ENCODE assay signal across 16 cellular contexts in genomic region chr18:42141439-42141838, GRCh38.
DNase-seq lines count a peak whose midpoint lies in the region; ATAC-seq and TF ChIP-seq lines count a peak whose summit lies in the region.
"Had no signal": no experiment of that assay in that cellular context is flagged by ENCODE, and none has a peak within 500 bp of the region (broad histone marks: within the 10 kb centered on the region; RNA-seq: fewer than 3 reads in every experiment).

No MANE protein-coding gene starts in this region.

- H3K4me3 ChIP-seq in epithelial cell of proximal tubule (ENCODE audit: low read depth, low read length) = no peak overlapping the region
- H3K4me3 ChIP-seq: adrenal gland, left lung had no signal

- TF ChIP-seq CTCF in GM12873 (IDR thresholded peaks at IDR 0.05; ENCODE audit: insufficient read depth, low read depth, low read length, missing control alignments) = peak; percentile 13
- peak; percentile 17 for TF ChIP-seq CTCF in epithelial cell of proximal tubule (conservative IDR thresholded peaks at IDR 0.05; ENCODE audit: low read depth, low read length)

- no peaks in the 10 kb centered on the region for H3K36me3 Mint-ChIP-seq in activated CD4-positive, alpha-beta T cell treated with anti-CD3 and anti-CD28 coated beads for 36 hours (ENCODE audit: low read depth)

- no peak overlapping the region for H3K27ac Mint-ChIP-seq in activated CD4-positive, alpha-beta T cell treated with anti-CD3 and anti-CD28 coated beads for 36 hours
- H3K27ac Mint-ChIP-seq: activated CD4-positive, alpha-beta T cell treated with anti-CD3 and anti-CD28 coated beads, Interleukin-2, amount 10 ng/mL, durations not matched to agents 7 days and 5 days; activated T-cell treated with anti-CD3 and anti-CD28 coated beads, Interleukin-2, amount 50 U/mL, for 72 hours; progenitor cell of endocrine pancreas; T-helper 17 cell had no signal

- CTCF ChIA-PET in activated CD4-positive, alpha-beta T cell treated with anti-CD3 and anti-CD28 coated beads for 36 hours (lab: Charles Lee) = interaction anchor here (0.9 to 1.9 kb wide), 2 partner anchors 16 to 88 kb away, joined by 3 to 6 read pairs; no protein-coding TSS in a partner anchor

- H3K4me3 Mint-ChIP-seq in activated CD4-positive, alpha-beta T cell treated with anti-CD3 and anti-CD28 coated beads for 36 hours = no peak overlapping the region
- H3K4me3 Mint-ChIP-seq: activated CD4-positive, alpha-beta T cell treated with anti-CD3 and anti-CD28 coated beads, Interleukin-2, amount 10 ng/mL, durations not matched to agents 7 days and 5 days; activated T-cell treated with anti-CD3 and anti-CD28 coated beads, Interleukin-2, amount 50 U/mL, for 72 hours; T-helper 17 cell had no signal

- no peaks in the 10 kb centered on the region for H3K27me3 Mint-ChIP-seq in activated CD4-positive, alpha-beta T cell treated with anti-CD3 and anti-CD28 coated beads for 36 hours
- H3K27me3 Mint-ChIP-seq: progenitor cell of endocrine pancreas, T-helper 17 cell had no signal

- H3K9me3 Mint-ChIP-seq in activated CD4-positive, alpha-beta T cell treated with anti-CD3 and anti-CD28 coated beads for 36 hours (ENCODE audit: low read depth) = peaks cover 9% of the 10 kb centered on the region

- no peak for ATAC-seq in activated CD4-positive, alpha-beta T cell treated with anti-CD3 and anti-CD28 coated beads for 36 hours
- no peak for ATAC-seq in HG03469 (IDR thresholded peaks at IDR 0.05; ENCODE audit: unreplicated experiment)
- ATAC-seq: activated T-cell treated with anti-CD3 and anti-CD28 coated beads, Interleukin-2, amount 50 U/mL, for 72 hours; left lung; T-helper 17 cell had no signal

- H3K4me1 Mint-ChIP-seq in activated CD4-positive, alpha-beta T cell treated with anti-CD3 and anti-CD28 coated beads for 36 hours = no peaks in the 10 kb centered on the region
- H3K4me1 Mint-ChIP-seq: activated CD4-positive, alpha-beta T cell treated with anti-CD3 and anti-CD28 coated beads, Interleukin-2, amount 10 ng/mL, durations not matched to agents 7 days and 5 days; T-helper 17 cell had no signal

- DNase-seq in A172 (ENCODE audit: low spot score) = peak; percentile 12
- peak; percentile 80 for DNase-seq in NCI-H82 (lab: John Stamatoyannopoulos, UW)
- no peak for DNase-seq in epithelial cell of proximal tubule (ENCODE audit: low read depth)
- DNase-seq in NCI-H1436 (lab: John Stamatoyannopoulos, UW) = no peak
- DNase-seq in HT-29 (ENCODE audit: low spot score) = no peak
- no peak for DNase-seq in activated CD4-positive, alpha-beta T cell treated with anti-CD3 and anti-CD28 coated beads for 36 hours
- DNase-seq: activated CD4-positive, alpha-beta T cell treated with anti-CD3 and anti-CD28 coated beads, Interleukin-2, amount 10 ng/mL, durations not matched to agents 7 days and 5 days; activated T-cell treated with anti-CD3 and anti-CD28 coated beads, Interleukin-2, amount 50 U/mL, for 72 hours; DMS153; head of caudate nucleus; left lung; T-helper 17 cell had no signal

- intact Hi-C loops in activated CD4-positive, alpha-beta T cell treated with anti-CD3 and anti-CD28 coated beads for 36 hours (cut with DNase I, micrococcal nuclease) = no loop called here

- POLR2A ChIA-PET in activated CD4-positive, alpha-beta T cell treated with anti-CD3 and anti-CD28 coated beads for 36 hours (lab: Charles Lee) = no interaction called here

Comparison
In these comparisons a context has a peak if more than half of its experiments do, and no peak if none do; other contexts are left out.
1. DNase-seq: peak in A172 (single experiment) and NCI-H82 (single experiment); none in epithelial cell of proximal tubule (single experiment), NCI-H1436 (single experiment), HT-29 (single experiment) and activated CD4-positive, alpha-beta T cell treated with anti-CD3 and anti-CD28 coated beads for 36 hours (single experiment).